8 cellular contexts compared by ENCODE assay signal in the genomic region with DNA sequence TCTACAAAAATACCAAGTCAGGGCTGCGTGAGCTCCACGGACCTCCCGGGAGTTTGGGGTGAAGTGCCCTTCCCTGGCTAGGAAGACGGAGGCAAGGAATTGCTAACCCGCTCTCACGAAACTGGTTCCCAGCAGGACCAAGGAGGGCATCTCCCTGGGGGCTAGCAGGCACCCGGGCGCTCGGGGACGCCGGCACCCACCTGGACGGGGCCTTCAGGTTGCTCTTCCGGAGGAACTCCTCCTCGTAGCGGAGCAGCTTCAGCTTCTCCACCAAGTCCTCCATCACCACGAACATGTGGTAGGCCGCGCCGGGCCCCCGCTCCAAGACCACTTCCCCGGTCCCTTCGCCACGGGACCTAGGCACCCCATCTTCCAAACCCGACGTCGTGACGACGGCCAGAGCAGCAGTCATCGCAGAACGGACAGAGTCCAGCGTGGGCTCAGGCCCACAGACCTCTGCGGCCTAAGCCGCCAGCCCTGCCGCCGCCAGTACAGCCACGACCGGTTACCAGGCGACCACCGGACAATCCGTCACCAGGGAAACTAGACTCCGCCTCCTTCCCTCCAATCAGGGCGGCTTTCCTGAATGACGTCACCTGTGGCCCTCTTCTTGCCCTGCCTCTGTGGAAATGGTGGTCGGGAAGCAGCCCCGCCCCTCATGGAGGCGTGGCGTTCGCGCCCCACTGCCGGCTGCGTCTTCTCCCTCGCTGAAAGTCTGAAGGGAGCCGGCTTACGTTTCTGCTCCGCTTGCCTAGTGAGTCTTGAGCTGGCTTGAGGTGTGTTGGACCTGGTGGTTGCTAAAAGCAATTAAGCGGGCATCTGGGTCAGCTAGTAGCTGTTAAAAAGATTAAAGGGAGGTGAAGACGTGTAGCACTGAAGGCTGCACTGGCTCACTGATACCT. TPM values are rescaled to one million over a fixed set of nuclear protein-coding genes. Genes with fewer than 3 reads are reported as not detected.
DNase-seq lines count a peak whose midpoint lies in the region; ATAC-seq and TF ChIP-seq lines count a peak whose summit lies in the region.

A gene with protein sequence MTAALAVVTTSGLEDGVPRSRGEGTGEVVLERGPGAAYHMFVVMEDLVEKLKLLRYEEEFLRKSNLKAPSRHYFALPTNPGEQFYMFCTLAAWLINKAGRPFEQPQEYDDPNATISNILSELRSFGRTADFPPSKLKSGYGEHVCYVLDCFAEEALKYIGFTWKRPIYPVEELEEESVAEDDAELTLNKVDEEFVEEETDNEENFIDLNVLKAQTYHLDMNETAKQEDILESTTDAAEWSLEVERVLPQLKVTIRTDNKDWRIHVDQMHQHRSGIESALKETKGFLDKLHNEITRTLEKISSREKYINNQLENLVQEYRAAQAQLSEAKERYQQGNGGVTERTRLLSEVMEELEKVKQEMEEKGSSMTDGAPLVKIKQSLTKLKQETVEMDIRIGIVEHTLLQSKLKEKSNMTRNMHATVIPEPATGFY (minus strand): TSS at position 514 of the 902 bp plus-strand sequence. CDS start 102 bp downstream, at position 412.

- no peak for TF ChIP-seq CTCF in mucosa of descending colon (IDR thresholded peaks at IDR 0.05)

- intact Hi-C loops in mucosa of descending colon (cut with DNase I, micrococcal nuclease): no loop called here

- H3K27ac ChIP-seq in epithelial cell of prostate: peak within 1 kb of the TSS; percentile 32

- peaks cover 20 to 47% (median 44%) of the 10 kb centered on the region in 3 donors for H3K4me1 Mint-ChIP-seq in IgD-negative memory B cell

- H3K4me3 ChIP-seq in mucosa of descending colon: peak within 1 kb of the TSS; percentile 42

- H3K36me3 ChIP-seq in mucosa of descending colon (ENCODE audit: low read depth): no peaks in the 10 kb centered on the region

- DNase-seq in DMS 273 (lab: John Stamatoyannopoulos, UW; ENCODE audit: unreplicated experiment) (peak; percentile 100), OCI-M2 (lab: John Stamatoyannopoulos, UW; ENCODE audit: unreplicated experiment) (peak; percentile 88), activated T-cell treated with anti-CD3 and anti-CD28 coated beads for 48 hours (ENCODE audit: low read depth) (peak; percentile 92), epithelial cell of prostate (ENCODE audit: low read depth, low spot score) (peak; percentile 57), mucosa of descending colon (peak; percentile 97 to 99 (median 97))
- peak; percentile 91 for DNase-seq in stimulated activated CD8-positive, alpha-beta memory T cell treated with anti-CD3 and anti-CD28 coated beads, Interleukin-4, amount 100 ng/mL, for 24 hours (ENCODE audit: low read depth)

- ATAC-seq in GM21529 (IDR thresholded peaks at IDR 0.05; ENCODE audit: unreplicated experiment): peak; percentile 93
- ATAC-seq in mucosa of descending colon: peak; percentile 98

- peaks cover 6% of the 10 kb centered on the region for H3K4me1 ChIP-seq in mucosa of descending colon (ENCODE audit: low read depth)

- H3K4me3 Mint-ChIP-seq in IgD-negative memory B cell: peak within 1 kb of the TSS; percentile 99 to 100 (median 100)

- H3K9me3 ChIP-seq in mucosa of descending colon: no peaks in the 10 kb centered on the region

- peaks cover 2% of the 10 kb centered on the region for H3K36me3 Mint-ChIP-seq in IgD-negative memory B cell

- H3K27me3 Mint-ChIP-seq in IgD-negative memory B cell: peaks cover 4% of the 10 kb centered on the region

- no peaks in the 10 kb centered on the region for H3K9me3 Mint-ChIP-seq in IgD-negative memory B cell

- H3K27ac Mint-ChIP-seq in IgD-negative memory B cell: peak within 1 kb of the TSS; percentile 99 to 100 (median 99)

RNA-seq across cellular contexts. Expression of the gene that starts here (rescaled TPM):
- 138 TPM for polyA plus RNA-seq in IgD-negative memory B cell
- total RNA-seq in mucosa of descending colon: 10 to 100 TPM; 45.4 to 62.9 (median 50.9) TPM

Comparison
In these comparisons a context has a peak if more than half of its experiments do, and no peak if none do; other contexts are left out.
1. Peak in every context shown above with its lines: DNase-seq, ATAC-seq, H3K4me3 ChIP-seq and H3K27ac ChIP-seq.